ENCODE assay signal across 21 cellular contexts in genomic region chr5:110088676-110089436, GRCh38.
A peak's percentile ranks its signal among the peaks of the same experiment; 100 is the strongest.
DNase-seq lines count a peak whose midpoint lies in the region; ATAC-seq and TF ChIP-seq lines count a peak whose summit lies in the region.
"Had no signal": no experiment of that assay in that cellular context is flagged by ENCODE, and none has a peak within 500 bp of the region (broad histone marks: within the 10 kb centered on the region; RNA-seq: fewer than 3 reads in every experiment).

No MANE protein-coding gene starts in this region.

- H3K4me1 ChIP-seq in adipocyte (ENCODE audit: control insufficient read depth, insufficient read depth, low read length): peaks cover 26% of the 10 kb centered on the region
- H3K4me1 ChIP-seq in smooth muscle cell (ENCODE audit: low read depth): peaks cover 3% of the 10 kb centered on the region
- H3K4me1 ChIP-seq: uterus had no signal

- no peak overlapping the region for H3K4me3 ChIP-seq in adipocyte (ENCODE audit: low read length)
- H3K4me3 ChIP-seq in smooth muscle cell: no peak overlapping the region
- H3K4me3 ChIP-seq: cardiac muscle cell, uterus had no signal

- intact Hi-C loops in left cardiac atrium (cut with DNase I): no loop called here

- no peaks in the 10 kb centered on the region for H3K9me3 Mint-ChIP-seq in activated naive CD4-positive, alpha-beta T cell treated with anti-CD3 and anti-CD28 coated beads, Interleukin-2, amount 50 U/mL, for 24 hours
- H3K9me3 Mint-ChIP-seq: CD8-positive, alpha-beta T cell; dendritic cell treated with granulocyte-macrophage colony-stimulating factor and Interleukin-4, amounts not matched to agents 40 ng/mL and 50 ng/mL, for 4 days; H9 had no signal

- no peaks in the 10 kb centered on the region for H3K9me3 ChIP-seq in adipocyte (ENCODE audit: control insufficient read depth, low read length)
- H3K9me3 ChIP-seq in smooth muscle cell (replicated peaks; ENCODE audit: low read depth): no peaks in the 10 kb centered on the region
- H3K9me3 ChIP-seq: uterus had no signal

- no peaks in the 10 kb centered on the region for H3K27me3 ChIP-seq in adipocyte (replicated peaks; ENCODE audit: control insufficient read depth, insufficient read depth, low read length)
- no peaks in the 10 kb centered on the region for H3K27me3 ChIP-seq in smooth muscle cell (ENCODE audit: low read depth)
- H3K27me3 ChIP-seq: cardiac muscle cell, uterus had no signal

- WGBS in smooth muscle cell (ENCODE audit: low lambda C conversion rate): 76% methylated on average over 1 of the region's 1 CpG

- no peaks in the 10 kb centered on the region for H4K20me1 ChIP-seq in smooth muscle cell (ENCODE audit: low read depth)

- DNase-seq in NCI-H2171 treated with DMSO at 0.1 percent for 48 hours (lab: John Stamatoyannopoulos, UW) (peak; percentile 1), NCI-H2171 (lab: John Stamatoyannopoulos, UW) (no peak), adipocyte (ENCODE audit: low read depth) (peak; percentile 7), smooth muscle cell (lab: John Stamatoyannopoulos, UW; ENCODE audit: unreplicated experiment) (no peak), DMS153 treated with DMSO at 0.1 percent for 48 hours (lab: John Stamatoyannopoulos, UW; ENCODE audit: unreplicated experiment) (no peak), left cardiac atrium (no peak)
- DNase-seq in activated naive CD4-positive, alpha-beta T cell treated with anti-CD3 and anti-CD28 coated beads, Interleukin-2, amount 50 U/mL, for 16 hours: no peak
- DNase-seq: amygdala; CD8-positive, alpha-beta T cell; GDM1; H9; head of caudate nucleus; KG1; mesenchymal stem cell; NCI-H146; NCI-H524; stimulated activated CD4-positive, alpha-beta T cell treated with anti-CD3 and anti-CD28 coated beads, Interleukin-2, amount 100 ng/mL, for 24 hours; uterus had no signal

- H3K9ac ChIP-seq in adipocyte (ENCODE audit: low read length) (no peak overlapping the region), smooth muscle cell (ENCODE audit: low read depth) (no peak overlapping the region)

- H3K36me3 Mint-ChIP-seq in activated naive CD4-positive, alpha-beta T cell treated with anti-CD3 and anti-CD28 coated beads, Interleukin-2, amount 50 U/mL, for 24 hours: no peaks in the 10 kb centered on the region
- H3K36me3 Mint-ChIP-seq: CD8-positive, alpha-beta T cell had no signal

- H3K4me2 ChIP-seq in smooth muscle cell: no peak overlapping the region

- no peak for ATAC-seq in left cardiac atrium
- ATAC-seq: CD8-positive, alpha-beta T cell had no signal

- H3K79me2 ChIP-seq in smooth muscle cell (ENCODE audit: low read depth): no peaks in the 10 kb centered on the region

- H3K4me3 Mint-ChIP-seq in activated naive CD4-positive, alpha-beta T cell treated with anti-CD3 and anti-CD28 coated beads, Interleukin-2, amount 50 U/mL, for 24 hours: peak overlapping the region; percentile 64
- H3K4me3 Mint-ChIP-seq: CD8-positive, alpha-beta T cell; dendritic cell treated with granulocyte-macrophage colony-stimulating factor and Interleukin-4, amounts not matched to agents 40 ng/mL and 50 ng/mL, for 4 days; H9 had no signal

- H3F3A ChIP-seq in smooth muscle cell (ENCODE audit: low read depth): no peaks in the 10 kb centered on the region

- peak overlapping the region; percentile 78 for H3K27ac ChIP-seq in smooth muscle cell (ENCODE audit: low read depth)
- H3K27ac ChIP-seq: cardiac muscle cell, uterus had no signal

- H3K27ac Mint-ChIP-seq in activated naive CD4-positive, alpha-beta T cell treated with anti-CD3 and anti-CD28 coated beads, Interleukin-2, amount 50 U/mL, for 24 hours: peak overlapping the region; percentile 94
- H3K27ac Mint-ChIP-seq: CD8-positive, alpha-beta T cell; dendritic cell treated with granulocyte-macrophage colony-stimulating factor and Interleukin-4, amounts not matched to agents 40 ng/mL and 50 ng/mL, for 4 days; H9 had no signal

- H3K4me1 Mint-ChIP-seq in activated naive CD4-positive, alpha-beta T cell treated with anti-CD3 and anti-CD28 coated beads, Interleukin-2, amount 50 U/mL, for 24 hours: peaks cover 43% of the 10 kb centered on the region
- H3K4me1 Mint-ChIP-seq: H9 had no signal

- H3K36me3 ChIP-seq in adipocyte (ENCODE audit: control insufficient read depth, insufficient read depth, low read length, severe bottlenecking) (no peaks in the 10 kb centered on the region), smooth muscle cell (ENCODE audit: low read depth) (no peaks in the 10 kb centered on the region)
- H3K36me3 ChIP-seq: cardiac muscle cell, uterus had no signal

- no peak for TF ChIP-seq CTCF in smooth muscle cell (IDR thresholded peaks at IDR 0.05; ENCODE audit: borderline replicate concordance, insufficient read depth, poor library complexity, severe bottlenecking)

- H2AFZ ChIP-seq in smooth muscle cell (ENCODE audit: low read depth): no peak overlapping the region

- no peaks in the 10 kb centered on the region for H3K27me3 Mint-ChIP-seq in activated naive CD4-positive, alpha-beta T cell treated with anti-CD3 and anti-CD28 coated beads, Interleukin-2, amount 50 U/mL, for 24 hours

Comparison
In these comparisons a context has a peak if more than half of its experiments do, and no peak if none do; other contexts are left out.
1. DNase-seq: peak in NCI-H2171 treated with DMSO at 0.1 percent for 48 hours (single experiment) and adipocyte (single experiment); none in NCI-H2171 (single experiment), activated naive CD4-positive, alpha-beta T cell treated with anti-CD3 and anti-CD28 coated beads, Interleukin-2, amount 50 U/mL, for 16 hours (single experiment), smooth muscle cell (single experiment), DMS153 treated with DMSO at 0.1 percent for 48 hours (single experiment) and left cardiac atrium (single experiment).